Comparison of ENCODE assay signal across 9 cellular contexts in the genomic region with DNA sequence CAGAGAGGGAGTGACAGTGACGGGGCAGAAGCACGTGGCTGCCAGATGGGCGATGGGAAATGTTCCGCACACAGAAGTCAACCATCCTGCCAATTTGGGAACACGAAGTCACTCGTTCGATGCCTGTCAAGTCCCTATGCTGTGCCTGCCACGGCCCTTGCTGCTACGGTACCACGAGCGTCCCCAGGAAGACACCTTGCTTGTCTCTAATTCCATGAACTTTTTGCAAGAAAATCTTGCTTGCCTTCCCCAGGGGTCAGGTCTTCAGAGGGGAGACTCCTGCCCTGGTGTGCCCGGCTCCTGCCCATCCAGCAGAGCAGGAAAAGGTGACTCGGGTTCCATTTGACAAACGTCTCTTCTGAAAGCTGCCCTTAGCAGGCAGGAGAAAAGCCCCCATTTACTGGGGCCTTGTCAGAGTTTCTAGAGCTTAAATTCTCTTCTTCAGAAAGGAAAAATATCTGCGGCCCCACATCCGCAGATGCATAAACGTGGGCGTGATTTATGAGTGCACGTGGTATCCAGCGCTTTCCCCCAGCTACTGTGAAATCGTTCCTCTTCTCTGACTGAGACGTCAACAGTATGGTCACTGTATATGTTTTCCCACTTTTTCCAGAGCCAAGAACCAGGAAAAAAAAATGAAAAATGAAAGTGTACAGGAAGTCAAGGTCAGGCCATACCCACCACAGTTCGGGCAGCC. TPM values are rescaled to one million over a fixed set of nuclear protein-coding genes. Genes with fewer than 3 reads are reported as not detected.
DNase-seq lines count a peak whose midpoint lies in the region; ATAC-seq and TF ChIP-seq lines count a peak whose summit lies in the region.
"Had no signal": no experiment of that assay in that cellular context is flagged by ENCODE, and none has a peak within 500 bp of the region (broad histone marks: within the 10 kb centered on the region; RNA-seq: fewer than 3 reads in every experiment).

No MANE protein-coding gene starts in this region.

- POLR2A ChIA-PET in naive thymus-derived CD4-positive, alpha-beta T cell (lab: Charles Lee) = interaction anchor here (1.3 kb wide), 1 partner anchor 17 kb away, joined by 11 read pairs; the partner anchor contains the start of gene STX16

- peak overlapping the region; percentile 67 for H3K27ac ChIP-seq in naive thymus-derived CD4-positive, alpha-beta T cell (ENCODE audit: low read depth, low read length)
- H3K27ac ChIP-seq in uterus = peak overlapping the region in 1 of 2 donors; percentile 28

- H3K36me3 ChIP-seq in naive thymus-derived CD4-positive, alpha-beta T cell (ENCODE audit: control insufficient read depth in 2 of 3, insufficient read depth in 3 of 3, low read length in 3 of 3) = no peaks in the 10 kb centered on the region
- no peaks in the 10 kb centered on the region for H3K36me3 ChIP-seq in uterus

- no peak for TF ChIP-seq CTCF in uterus (IDR thresholded peaks at IDR 0.05)

- peaks cover 4 to 15% of the 10 kb centered on the region in 2 donors for H3K4me1 ChIP-seq in naive thymus-derived CD4-positive, alpha-beta T cell (ENCODE audit: control insufficient read depth in 2 of 2, insufficient read depth in 2 of 2, low read length in 2 of 2)
- H3K4me1 ChIP-seq in uterus = no peaks in the 10 kb centered on the region

- H3K9me3 Mint-ChIP-seq in activated T-helper 17 cell treated with anti-CD3 and anti-CD28 coated beads, Interleukin-2, amount 50 U/mL, for 72 hours = no peaks in the 10 kb centered on the region
- H3K9me3 Mint-ChIP-seq in naive thymus-derived CD4-positive, alpha-beta T cell = no peaks in the 10 kb centered on the region

- no peaks in the 10 kb centered on the region for H3K4me1 Mint-ChIP-seq in activated T-helper 17 cell treated with anti-CD3 and anti-CD28 coated beads, Interleukin-2, amount 50 U/mL, for 72 hours
- peaks cover 6 to 42% (median 17%) of the 10 kb centered on the region in 7 donors for H3K4me1 Mint-ChIP-seq in naive thymus-derived CD4-positive, alpha-beta T cell

- intact Hi-C loops in naive thymus-derived CD4-positive, alpha-beta T cell (cut with micrococcal nuclease) = no loop called here
- intact Hi-C loops in uterus (cut with DNase I; ENCODE audit: low total_unique reads) = no loop called here
- intact Hi-C loops in left cardiac atrium (cut with DNase I) = no loop called here

- H3K9me3 ChIP-seq in naive thymus-derived CD4-positive, alpha-beta T cell (ENCODE audit: control insufficient read depth in 2 of 3, low read length in 3 of 3) = no peaks in the 10 kb centered on the region
- no peaks in the 10 kb centered on the region for H3K9me3 ChIP-seq in uterus

- ATAC-seq in activated T-helper 17 cell treated with anti-CD3 and anti-CD28 coated beads, Interleukin-2, amount 50 U/mL, for 72 hours (replicated peaks) = peak; percentile 71
- ATAC-seq in naive thymus-derived CD4-positive, alpha-beta T cell = peak; percentile 70
- ATAC-seq in left cardiac atrium = no peak
- ATAC-seq in GM19452 (IDR thresholded peaks at IDR 0.05; ENCODE audit: unreplicated experiment) = no peak

- DNase-seq in activated naive CD4-positive, alpha-beta T cell treated with Interleukin-2 at 50 U/mL for 16 hours = peak; percentile 32
- DNase-seq in activated naive CD4-positive, alpha-beta T cell (lab: John Stamatoyannopoulos, UW) = no peak
- peak in 7 of 9 donors; percentile 21 to 48 (median 40) for DNase-seq in naive thymus-derived CD4-positive, alpha-beta T cell
- DNase-seq in uterus (peak; percentile 59 to 60), left cardiac atrium (no peak), NCI-H2081 treated with DMSO at 0.1 percent for 48 hours (lab: John Stamatoyannopoulos, UW) (no peak)
- DNase-seq: NCI-H146 had no signal

- H3K27me3 ChIP-seq in naive thymus-derived CD4-positive, alpha-beta T cell (ENCODE audit: control insufficient read depth in 2 of 2, insufficient read depth in 2 of 2, low read length in 2 of 2) = no peaks in the 10 kb centered on the region
- H3K27me3 ChIP-seq in uterus = no peaks in the 10 kb centered on the region

- H3K27ac Mint-ChIP-seq in activated T-helper 17 cell treated with anti-CD3 and anti-CD28 coated beads, Interleukin-2, amount 50 U/mL, for 72 hours = peak overlapping the region; percentile 46
- peak overlapping the region in 8 of 9 donors; percentile 58 to 96 (median 88) for H3K27ac Mint-ChIP-seq in naive thymus-derived CD4-positive, alpha-beta T cell

- TF ChIP-seq POLR2A in uterus (IDR thresholded peaks at IDR 0.05) = no peak

- no peak overlapping the region for H3K4me3 ChIP-seq in naive thymus-derived CD4-positive, alpha-beta T cell (ENCODE audit: low read length)
- H3K4me3 ChIP-seq in uterus = no peak overlapping the region

- H3K4me3 Mint-ChIP-seq in activated T-helper 17 cell treated with anti-CD3 and anti-CD28 coated beads, Interleukin-2, amount 50 U/mL, for 72 hours = peak overlapping the region; percentile 58
- H3K4me3 Mint-ChIP-seq in naive thymus-derived CD4-positive, alpha-beta T cell = peak overlapping the region; percentile 16 to 78 (median 72)

- no peaks in the 10 kb centered on the region for H3K36me3 Mint-ChIP-seq in activated T-helper 17 cell treated with anti-CD3 and anti-CD28 coated beads, Interleukin-2, amount 50 U/mL, for 72 hours (ENCODE audit: low read depth)
- H3K36me3 Mint-ChIP-seq in naive thymus-derived CD4-positive, alpha-beta T cell = no peaks in the 10 kb centered on the region

- no peaks in the 10 kb centered on the region for H3K27me3 Mint-ChIP-seq in activated T-helper 17 cell treated with anti-CD3 and anti-CD28 coated beads, Interleukin-2, amount 50 U/mL, for 72 hours
- peaks cover 0 to 6% (median 0%) of the 10 kb centered on the region in 5 donors for H3K27me3 Mint-ChIP-seq in naive thymus-derived CD4-positive, alpha-beta T cell

- CTCF ChIA-PET in naive thymus-derived CD4-positive, alpha-beta T cell (lab: Charles Lee) = interaction anchor here (0.5 to 0.9 kb wide), 2 partner anchors 13 to 35 kb away, joined by 3 to 4 read pairs; no protein-coding TSS in a partner anchor

RNA-seq across cellular contexts. Expression of gene STX16, which starts 16.8 kb away (rescaled TPM):
- 100 to 1,000 TPM in 1 of 2 donors, 10 to 100 TPM in 1; 95.3 to 130 TPM for total RNA-seq in activated T-helper 17 cell treated with anti-CD3 and anti-CD28 coated beads, Interleukin-2, amount 50 U/mL, for 72 hours
- 100 to 1,000 TPM; 173 to 225 (median 189) TPM for total RNA-seq in naive thymus-derived CD4-positive, alpha-beta T cell
- 10 to 100 TPM; 32.0 to 37.2 TPM for polyA plus RNA-seq in naive thymus-derived CD4-positive, alpha-beta T cell
- total RNA-seq in uterus (10 to 100 TPM; 32.6 to 82.7 (median 60.8) TPM), left cardiac atrium (10 to 100 TPM; 22.8 to 32.0 TPM)

RNA-seq across cellular contexts. Expression of gene NPEPL1, which starts 58.3 kb away (rescaled TPM):
- 10 to 100 TPM; 19.1 to 23.0 TPM for total RNA-seq in activated T-helper 17 cell treated with anti-CD3 and anti-CD28 coated beads, Interleukin-2, amount 50 U/mL, for 72 hours
- 10 to 100 TPM; 32.8 to 76.2 (median 50.5) TPM for total RNA-seq in naive thymus-derived CD4-positive, alpha-beta T cell
- 1 to 10 TPM; 6.2 to 6.9 TPM for polyA plus RNA-seq in naive thymus-derived CD4-positive, alpha-beta T cell
- 10 to 100 TPM; 14.1 to 35.2 (median 24.7) TPM for total RNA-seq in uterus
- total RNA-seq in left cardiac atrium = 10 to 100 TPM; 19.7 to 20.0 TPM

Comparison
In these comparisons a context has a peak if more than half of its experiments do, and no peak if none do; other contexts are left out.
1. DNase-seq: peak in activated naive CD4-positive, alpha-beta T cell treated with Interleukin-2 at 50 U/mL for 16 hours (single experiment), naive thymus-derived CD4-positive, alpha-beta T cell (7 of 9) and uterus (2 of 2); none in activated naive CD4-positive, alpha-beta T cell (0 of 4), left cardiac atrium (single experiment) and NCI-H2081 treated with DMSO at 0.1 percent for 48 hours (single experiment).
2. ATAC-seq: peak in activated T-helper 17 cell treated with anti-CD3 and anti-CD28 coated beads, Interleukin-2, amount 50 U/mL, for 72 hours (single experiment) and naive thymus-derived CD4-positive, alpha-beta T cell (single experiment); none in left cardiac atrium (0 of 2) and GM19452 (single experiment).